Comparison of ENCODE assay signal across 1 cellular context in the genomic region with DNA sequence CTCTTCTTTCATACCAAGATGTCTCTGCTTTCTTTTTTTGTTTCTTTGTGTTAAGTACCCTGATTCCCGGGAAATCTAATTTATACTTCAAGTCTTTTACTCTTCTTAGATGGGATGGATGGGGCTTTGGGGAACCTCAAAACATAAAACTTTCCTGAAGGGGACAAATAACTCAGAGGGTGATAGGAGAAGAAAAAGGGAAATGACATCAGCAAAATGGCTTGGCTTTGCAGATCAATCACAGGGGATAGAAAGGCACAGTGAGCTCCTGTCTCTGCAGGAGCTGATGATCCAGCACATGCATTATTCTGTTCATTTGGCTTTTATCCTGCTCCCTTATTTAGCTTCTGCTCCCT.
TF ChIP-seq lines count a peak whose summit lies in the region.

No MANE protein-coding gene starts in this region.

TF ChIP-seq in HepG2, 621 proteins besides CTCF, POLR2A, EP300 and RAD21:
- TF ChIP-seq ATRX (CRISPR knock-in tag; IDR thresholded peaks at IDR 0.05; ENCODE audit: borderline replicate concordance): no peak
- no peak for TF ChIP-seq ZNF790 (CRISPR knock-in tag; IDR thresholded peaks at IDR 0.05; ENCODE audit: borderline replicate concordance)
- no peak for TF ChIP-seq SOX5 (CRISPR knock-in tag; IDR thresholded peaks at IDR 0.05; ENCODE audit: borderline replicate concordance)
- no peak for TF ChIP-seq GABPA (IDR thresholded peaks at IDR 0.05; ENCODE audit: low read depth, low read length)
- TF ChIP-seq GABPA (CRISPR knock-in tag; IDR thresholded peaks at IDR 0.05; ENCODE audit: low read depth): peak; percentile 5; the same call in 1 of the 2 replicates
- TF ChIP-seq AKAP8 (CRISPR knock-in tag; IDR thresholded peaks at IDR 0.05): no peak
- TF ChIP-seq NR3C1 (CRISPR knock-in tag; IDR thresholded peaks at IDR 0.05): no peak
- no peak for TF ChIP-seq ATM (IDR thresholded peaks at IDR 0.05; ENCODE audit: borderline replicate concordance)
- TF ChIP-seq TBL1XR1 (IDR thresholded peaks at IDR 0.05; ENCODE audit: borderline replicate concordance, low read length, partially characterized antibody): no peak
- 0 out of 2 replicates have a peak, but pooled peaks have one; percentile 12 for TF ChIP-seq SIX1 (CRISPR knock-in tag; IDR thresholded peaks at IDR 0.05; ENCODE audit: borderline replicate concordance)
